ENCODE assay signal across 8 cellular contexts in genomic region chr1:173715538-173715844, GRCh38. TPM values are rescaled to one million over a fixed set of nuclear protein-coding genes. Genes with fewer than 3 reads are reported as not detected.
DNase-seq lines count a peak whose midpoint lies in the region; ATAC-seq, FAIRE-seq and TF ChIP-seq lines count a peak whose summit lies in the region.

No MANE protein-coding gene starts in this region.

- TF ChIP-seq CTCF in Loucy (conservative IDR thresholded peaks at IDR 0.05; ENCODE audit: low read length): no peak
- TF ChIP-seq CTCF in neural crest cell (conservative IDR thresholded peaks at IDR 0.05): no peak

- DNase-seq in CD4-positive, alpha-beta memory T cell: no peak
- no peak for DNase-seq in neural crest cell (ENCODE audit: low read depth, low spot score)
- no peak for DNase-seq in sciatic nerve (ENCODE audit: low spot score)
- no peak for DNase-seq in epidermal melanocyte (ENCODE audit: insufficient read length, low spot score)
- DNase-seq in frontal cortex (ENCODE audit: low spot score in 2 of 2): no peak

- no peak for ATAC-seq in GM21360 (IDR thresholded peaks at IDR 0.05; ENCODE audit: unreplicated experiment)
- no peak for ATAC-seq in sciatic nerve

- FAIRE-seq in frontal cortex (lab: Jason Lieb, UNC): no peak

- CTCF ChIA-PET in CD4-positive, alpha-beta memory T cell (lab: Charles Lee; ENCODE audit: partially characterized antibody): interaction anchor here (1.0 to 2.3 kb wide), 3 partner anchors 239 to 973 kb away, joined by 4 to 16 read pairs (median 8); partner anchors contain the start of gene PRDX6

- H3K9me3 ChIP-seq in CD4-positive, alpha-beta memory T cell (ENCODE audit: control insufficient read depth in 1 of 2, low read length in 2 of 2): no peaks in the 10 kb centered on the region
- H3K9me3 ChIP-seq in Loucy (ENCODE audit: insufficient read depth, low read depth, low read length) (no peaks in the 10 kb centered on the region), duodenal mucosa (ENCODE audit: control insufficient read depth in 1 of 2, low read length in 2 of 2) (no peaks in the 10 kb centered on the region)

- H3K36me3 Mint-ChIP-seq in CD4-positive, alpha-beta memory T cell: peaks cover 8 to 23% of the 10 kb centered on the region in 2 donors
- H3K36me3 Mint-ChIP-seq in neural crest cell (ENCODE audit: low read depth): peaks cover 5% of the 10 kb centered on the region

- POLR2A ChIA-PET in CD4-positive, alpha-beta memory T cell (lab: Charles Lee; ENCODE audit: partially characterized antibody): interaction anchor here (0.9 to 4.6 kb wide), 10 partner anchors 13 to 1284 kb away, joined by 3 to 56 read pairs (median 4); partner anchors contain the start of genes CACYBP, CENPL, DARS2 and GAS5

- H3K9ac ChIP-seq in Loucy (ENCODE audit: low read depth, low read length, poor library complexity, severe bottlenecking) (peak overlapping the region; percentile 77), duodenal mucosa (ENCODE audit: low read depth in 1 of 2, low read length in 2 of 2) (peak overlapping the region; percentile 74 to 94)

- peaks cover 13% of the 10 kb centered on the region for H4K20me1 ChIP-seq in Loucy (ENCODE audit: insufficient read depth, low read length, poor library complexity, severe bottlenecking)

- peak overlapping the region; percentile 100 for H2AFZ ChIP-seq in Loucy (ENCODE audit: low read length)

- peaks cover 34% of the 10 kb centered on the region for H3K79me2 ChIP-seq in Loucy (ENCODE audit: insufficient read depth, low read length)

- H3K4me3 ChIP-seq in CD4-positive, alpha-beta memory T cell (ENCODE audit: low read length in 2 of 2): peak overlapping the region; percentile 47 to 73
- H3K4me3 ChIP-seq in Loucy (ENCODE audit: low read length, poor library complexity, severe bottlenecking) (peak overlapping the region; percentile 87), duodenal mucosa (ENCODE audit: low read depth in 1 of 2, low read length in 2 of 2) (peak overlapping the region; percentile 85 to 97)

- no peaks in the 10 kb centered on the region for H3K36me3 ChIP-seq in CD4-positive, alpha-beta memory T cell (ENCODE audit: insufficient read depth, low read length)
- H3K36me3 ChIP-seq in Loucy (ENCODE audit: insufficient read depth, low read length) (no peaks in the 10 kb centered on the region), duodenal mucosa (ENCODE audit: control insufficient read depth in 1 of 2, insufficient read depth in 2 of 2, low read length in 2 of 2) (peaks cover 0 to 4% of the 10 kb centered on the region in 2 donors)

- H3K9me3 Mint-ChIP-seq in CD4-positive, alpha-beta memory T cell: no peaks in the 10 kb centered on the region
- H3K9me3 Mint-ChIP-seq in neural crest cell: no peaks in the 10 kb centered on the region

- H3K4me3 Mint-ChIP-seq in CD4-positive, alpha-beta memory T cell: peak overlapping the region; percentile 95 to 100 (median 97)
- peak overlapping the region; percentile 94 for H3K4me3 Mint-ChIP-seq in neural crest cell

- peaks cover 34% of the 10 kb centered on the region for H3K4me1 ChIP-seq in CD4-positive, alpha-beta memory T cell (ENCODE audit: insufficient read depth, low read length)
- H3K4me1 ChIP-seq in Loucy (ENCODE audit: insufficient read depth, low read length, poor library complexity, severe bottlenecking) (peaks cover 35% of the 10 kb centered on the region), duodenal mucosa (ENCODE audit: control insufficient read depth in 1 of 2, insufficient read depth in 2 of 2, low read length in 2 of 2) (peaks cover 17% of the 10 kb centered on the region in 2 donors)

- peak overlapping the region; percentile 83 for H3K4me2 ChIP-seq in Loucy (ENCODE audit: low read depth, low read length, poor library complexity, severe bottlenecking)

- intact Hi-C loops in CD4-positive, alpha-beta memory T cell (cut with micrococcal nuclease): loop anchor here (1.0 to 10.0 kb wide), 10 partner anchors 109 to 1931 kb away; partner anchors contain the start of genes CACYBP, CENPL, DARS2 and METTL13
- intact Hi-C loops in sciatic nerve (cut with DNase I): no loop called here

- peak overlapping the region; percentile 92 to 98 (median 97) for H3K27ac Mint-ChIP-seq in CD4-positive, alpha-beta memory T cell
- H3K27ac Mint-ChIP-seq in neural crest cell (ENCODE audit: unreplicated experiment): peak overlapping the region; percentile 48

- H3K4me1 Mint-ChIP-seq in CD4-positive, alpha-beta memory T cell: peaks cover 22 to 37% (median 30%) of the 10 kb centered on the region in 4 donors
- H3K4me1 Mint-ChIP-seq in neural crest cell: peaks cover 20% of the 10 kb centered on the region

- 0 out of 2 replicates have a peak, but pooled peaks cover 5% of the 10 kb centered on the region for H3K9me2 ChIP-seq in Loucy (replicated peaks; ENCODE audit: low read depth, low read length)

- H3K27me3 ChIP-seq in CD4-positive, alpha-beta memory T cell (ENCODE audit: insufficient read depth, low read length): peaks cover 5% of the 10 kb centered on the region
- H3K27me3 ChIP-seq in Loucy (ENCODE audit: insufficient read depth, low read length, poor library complexity, severe bottlenecking) (peaks cover 40% of the 10 kb centered on the region), duodenal mucosa (ENCODE audit: control insufficient read depth in 1 of 2, insufficient read depth in 2 of 2, low read length in 2 of 2) (no peaks in the 10 kb centered on the region)

- H3K27ac ChIP-seq in CD4-positive, alpha-beta memory T cell (ENCODE audit: low read depth, low read length): peak overlapping the region; percentile 78
- H3K27ac ChIP-seq in duodenal mucosa (ENCODE audit: low read depth, low read length): peak overlapping the region; percentile 90

- H3K27me3 Mint-ChIP-seq in CD4-positive, alpha-beta memory T cell: peaks cover 9 to 12% of the 10 kb centered on the region in 2 donors
- H3K27me3 Mint-ChIP-seq in neural crest cell (ENCODE audit: low read depth): peaks cover 34% of the 10 kb centered on the region

- H3F3A ChIP-seq in Loucy (ENCODE audit: low read depth): 0 out of 2 replicates have a peak, but pooled peaks cover 5% of the 10 kb centered on the region

RNA-seq across cellular contexts. Expression of gene KLHL20, which starts 0.7 kb away (rescaled TPM):
- total RNA-seq in CD4-positive, alpha-beta memory T cell: 10 to 100 TPM; 41.0 to 43.9 TPM
- polyA plus RNA-seq in CD4-positive, alpha-beta memory T cell: 10 to 100 TPM; 24.5 to 26.7 TPM
- 21.5 and 21.9 TPM in 2 replicates for total RNA-seq in neural crest cell
- total RNA-seq in sciatic nerve: 33.4 TPM
- total RNA-seq in frontal cortex: 31.0 TPM

RNA-seq across cellular contexts. Expression of gene ANKRD45, which starts 45.8 kb away (rescaled TPM):
- total RNA-seq in CD4-positive, alpha-beta memory T cell: not detected
- polyA plus RNA-seq in CD4-positive, alpha-beta memory T cell: not detected
- total RNA-seq in neural crest cell: 2.7 and 3.2 TPM in 2 replicates
- total RNA-seq in sciatic nerve: 1.5 TPM
- 14.7 TPM for total RNA-seq in frontal cortex
